ENCODE assay signal across 1 cellular context in the genomic region with DNA sequence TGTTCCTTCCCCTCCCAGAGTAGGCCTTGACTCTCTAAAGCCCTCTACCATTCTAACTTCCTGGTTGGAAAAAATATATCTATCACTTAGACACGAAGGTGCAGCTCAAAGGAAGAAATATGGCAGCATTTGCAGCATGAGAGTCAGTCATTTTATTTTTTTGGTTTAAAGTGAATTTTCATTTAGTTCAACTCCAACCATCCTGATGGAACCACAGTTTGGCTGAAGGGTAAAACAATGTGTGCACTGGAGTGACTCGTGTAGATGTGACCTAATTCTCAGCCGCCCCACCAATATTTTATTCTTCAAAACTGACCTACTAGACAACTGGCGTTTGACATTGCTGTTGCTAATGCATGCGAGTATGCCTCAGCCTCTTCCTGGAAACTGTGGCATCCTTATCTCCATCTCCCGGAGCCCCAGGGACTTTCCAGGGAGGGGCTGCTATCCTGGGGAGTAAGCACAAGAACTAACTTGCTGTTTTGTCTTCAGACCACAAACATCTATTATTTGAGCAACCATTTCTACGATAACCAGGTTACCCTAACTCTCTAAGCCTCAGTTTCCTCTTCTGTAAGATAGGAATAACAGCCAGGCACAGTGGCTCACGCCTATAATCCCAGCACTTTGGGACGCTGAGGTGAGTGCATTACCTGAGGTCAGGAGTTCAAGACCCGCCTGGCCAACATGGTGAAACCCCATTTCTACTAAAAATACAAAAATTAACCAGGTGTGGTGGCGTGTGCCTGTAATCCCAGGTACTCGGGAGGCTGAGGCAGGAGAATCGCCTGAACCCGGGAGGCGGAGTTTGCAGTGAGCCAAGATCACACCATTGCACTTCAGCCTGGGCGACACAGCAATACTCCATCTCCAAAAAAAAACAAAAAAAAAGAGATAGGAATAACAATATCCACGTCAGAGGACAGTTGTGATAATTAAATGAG.
TF ChIP-seq lines count a peak whose summit lies in the region.

No MANE protein-coding gene starts in this region.

TF ChIP-seq in K562, 482 proteins besides CTCF, POLR2A, EP300 and RAD21 (continues in another document):
- TF ChIP-seq TRIM28 (IDR thresholded peaks at IDR 0.05) (0 out of 2 replicates have a peak, but pooled peaks have one; percentile 48), FOXM1 (IDR thresholded peaks at IDR 0.05; ENCODE audit: low read depth) (peak; percentile 60; the same call in 1 of the 2 replicates), FOXM1 (CRISPR knock-in tag; IDR thresholded peaks at IDR 0.05; ENCODE audit: low read depth) (no peak), POLR2B (IDR thresholded peaks at IDR 0.05; ENCODE audit: low read depth, partially characterized antibody) (no peak), ATF1 (CRISPR knock-in tag; IDR thresholded peaks at IDR 0.05) (no peak), ATF1 (tag; IDR thresholded peaks at IDR 0.05) (peak; percentile 39; the same call in 1 of the 2 replicates), MTA2 (IDR thresholded peaks at IDR 0.05; ENCODE audit: low read depth) (peak; percentile 11; the same call in 1 of the 2 replicates), KDM1A (IDR thresholded peaks at IDR 0.05) (peak; percentile 39 to 71; a peak in 3 of 4 replicates), SMARCA4 (IDR thresholded peaks at IDR 0.05) (peak; percentile 82), ETV6 (IDR thresholded peaks at IDR 0.05; ENCODE audit: borderline replicate concordance in 1 of 2, low read depth in 2 of 2, low read length in 1 of 2) (peak; percentile 77; a peak in 2 of 4 replicates), ETV6 (CRISPR knock-in tag; IDR thresholded peaks at IDR 0.05; ENCODE audit: borderline replicate concordance) (no peak), DPF2 (IDR thresholded peaks at IDR 0.05) (peak; percentile 82), SMARCE1 (IDR thresholded peaks at IDR 0.05) (peak; percentile 69), MYC (IDR thresholded peaks at IDR 0.05; ENCODE audit: low read depth, low read length) (peak; percentile 33; the same call in 1 of the 2 replicates), MYC (CRISPR knock-in tag; IDR thresholded peaks at IDR 0.05; ENCODE audit: borderline replicate concordance, low read depth) (no peak), FOXJ2 (tag; IDR thresholded peaks at IDR 0.05) (peak; percentile 77), ZBTB17 (CRISPR knock-in tag; IDR thresholded peaks at IDR 0.05) (0 out of 2 replicates have a peak, but pooled peaks have one; percentile 18), ARID1B (IDR thresholded peaks at IDR 0.05) (peak; percentile 81), MYBL2 (IDR thresholded peaks at IDR 0.05; ENCODE audit: low read depth) (peak; percentile 17; the same call in 1 of the 2 replicates), MYBL2 (CRISPR knock-in tag; IDR thresholded peaks at IDR 0.05; ENCODE audit: borderline replicate concordance) (no peak), TRIM24 (IDR thresholded peaks at IDR 0.05) (0 out of 4 replicates have a peak, but pooled peaks of 1 of the 2 experiments have one; percentile 9), ZNF384 (IDR thresholded peaks at IDR 0.05; ENCODE audit: low read depth, low read length) (no peak), PYGO2 (tag; IDR thresholded peaks at IDR 0.05) (no peak), ZNF239 (CRISPR knock-in tag; IDR thresholded peaks at IDR 0.05) (peak; percentile 49; the same call in 1 of the 2 replicates), CTBP1 (IDR thresholded peaks at IDR 0.05; ENCODE audit: borderline replicate concordance) (peak; percentile 98), ZNF316 (IDR thresholded peaks at IDR 0.05) (0 out of 2 replicates have a peak, but pooled peaks have one; percentile 2), RBM14 (IDR thresholded peaks at IDR 0.05; ENCODE audit: borderline replicate concordance, insufficient read depth, low read depth, low read length) (no peak), GATAD2A (IDR thresholded peaks at IDR 0.05) (peak; percentile 89; the same call in 1 of the 2 replicates), BCOR (IDR thresholded peaks at IDR 0.05) (peak; percentile 77)
- TF ChIP-seq, protein P1, sequence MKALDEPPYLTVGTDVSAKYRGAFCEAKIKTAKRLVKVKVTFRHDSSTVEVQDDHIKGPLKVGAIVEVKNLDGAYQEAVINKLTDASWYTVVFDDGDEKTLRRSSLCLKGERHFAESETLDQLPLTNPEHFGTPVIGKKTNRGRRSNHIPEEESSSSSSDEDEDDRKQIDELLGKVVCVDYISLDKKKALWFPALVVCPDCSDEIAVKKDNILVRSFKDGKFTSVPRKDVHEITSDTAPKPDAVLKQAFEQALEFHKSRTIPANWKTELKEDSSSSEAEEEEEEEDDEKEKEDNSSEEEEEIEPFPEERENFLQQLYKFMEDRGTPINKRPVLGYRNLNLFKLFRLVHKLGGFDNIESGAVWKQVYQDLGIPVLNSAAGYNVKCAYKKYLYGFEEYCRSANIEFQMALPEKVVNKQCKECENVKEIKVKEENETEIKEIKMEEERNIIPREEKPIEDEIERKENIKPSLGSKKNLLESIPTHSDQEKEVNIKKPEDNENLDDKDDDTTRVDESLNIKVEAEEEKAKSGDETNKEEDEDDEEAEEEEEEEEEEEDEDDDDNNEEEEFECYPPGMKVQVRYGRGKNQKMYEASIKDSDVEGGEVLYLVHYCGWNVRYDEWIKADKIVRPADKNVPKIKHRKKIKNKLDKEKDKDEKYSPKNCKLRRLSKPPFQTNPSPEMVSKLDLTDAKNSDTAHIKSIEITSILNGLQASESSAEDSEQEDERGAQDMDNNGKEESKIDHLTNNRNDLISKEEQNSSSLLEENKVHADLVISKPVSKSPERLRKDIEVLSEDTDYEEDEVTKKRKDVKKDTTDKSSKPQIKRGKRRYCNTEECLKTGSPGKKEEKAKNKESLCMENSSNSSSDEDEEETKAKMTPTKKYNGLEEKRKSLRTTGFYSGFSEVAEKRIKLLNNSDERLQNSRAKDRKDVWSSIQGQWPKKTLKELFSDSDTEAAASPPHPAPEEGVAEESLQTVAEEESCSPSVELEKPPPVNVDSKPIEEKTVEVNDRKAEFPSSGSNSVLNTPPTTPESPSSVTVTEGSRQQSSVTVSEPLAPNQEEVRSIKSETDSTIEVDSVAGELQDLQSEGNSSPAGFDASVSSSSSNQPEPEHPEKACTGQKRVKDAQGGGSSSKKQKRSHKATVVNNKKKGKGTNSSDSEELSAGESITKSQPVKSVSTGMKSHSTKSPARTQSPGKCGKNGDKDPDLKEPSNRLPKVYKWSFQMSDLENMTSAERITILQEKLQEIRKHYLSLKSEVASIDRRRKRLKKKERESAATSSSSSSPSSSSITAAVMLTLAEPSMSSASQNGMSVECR (CRISPR knock-in tag; IDR thresholded peaks at IDR 0.05), result no peak
- TF ChIP-seq, protein P2, sequence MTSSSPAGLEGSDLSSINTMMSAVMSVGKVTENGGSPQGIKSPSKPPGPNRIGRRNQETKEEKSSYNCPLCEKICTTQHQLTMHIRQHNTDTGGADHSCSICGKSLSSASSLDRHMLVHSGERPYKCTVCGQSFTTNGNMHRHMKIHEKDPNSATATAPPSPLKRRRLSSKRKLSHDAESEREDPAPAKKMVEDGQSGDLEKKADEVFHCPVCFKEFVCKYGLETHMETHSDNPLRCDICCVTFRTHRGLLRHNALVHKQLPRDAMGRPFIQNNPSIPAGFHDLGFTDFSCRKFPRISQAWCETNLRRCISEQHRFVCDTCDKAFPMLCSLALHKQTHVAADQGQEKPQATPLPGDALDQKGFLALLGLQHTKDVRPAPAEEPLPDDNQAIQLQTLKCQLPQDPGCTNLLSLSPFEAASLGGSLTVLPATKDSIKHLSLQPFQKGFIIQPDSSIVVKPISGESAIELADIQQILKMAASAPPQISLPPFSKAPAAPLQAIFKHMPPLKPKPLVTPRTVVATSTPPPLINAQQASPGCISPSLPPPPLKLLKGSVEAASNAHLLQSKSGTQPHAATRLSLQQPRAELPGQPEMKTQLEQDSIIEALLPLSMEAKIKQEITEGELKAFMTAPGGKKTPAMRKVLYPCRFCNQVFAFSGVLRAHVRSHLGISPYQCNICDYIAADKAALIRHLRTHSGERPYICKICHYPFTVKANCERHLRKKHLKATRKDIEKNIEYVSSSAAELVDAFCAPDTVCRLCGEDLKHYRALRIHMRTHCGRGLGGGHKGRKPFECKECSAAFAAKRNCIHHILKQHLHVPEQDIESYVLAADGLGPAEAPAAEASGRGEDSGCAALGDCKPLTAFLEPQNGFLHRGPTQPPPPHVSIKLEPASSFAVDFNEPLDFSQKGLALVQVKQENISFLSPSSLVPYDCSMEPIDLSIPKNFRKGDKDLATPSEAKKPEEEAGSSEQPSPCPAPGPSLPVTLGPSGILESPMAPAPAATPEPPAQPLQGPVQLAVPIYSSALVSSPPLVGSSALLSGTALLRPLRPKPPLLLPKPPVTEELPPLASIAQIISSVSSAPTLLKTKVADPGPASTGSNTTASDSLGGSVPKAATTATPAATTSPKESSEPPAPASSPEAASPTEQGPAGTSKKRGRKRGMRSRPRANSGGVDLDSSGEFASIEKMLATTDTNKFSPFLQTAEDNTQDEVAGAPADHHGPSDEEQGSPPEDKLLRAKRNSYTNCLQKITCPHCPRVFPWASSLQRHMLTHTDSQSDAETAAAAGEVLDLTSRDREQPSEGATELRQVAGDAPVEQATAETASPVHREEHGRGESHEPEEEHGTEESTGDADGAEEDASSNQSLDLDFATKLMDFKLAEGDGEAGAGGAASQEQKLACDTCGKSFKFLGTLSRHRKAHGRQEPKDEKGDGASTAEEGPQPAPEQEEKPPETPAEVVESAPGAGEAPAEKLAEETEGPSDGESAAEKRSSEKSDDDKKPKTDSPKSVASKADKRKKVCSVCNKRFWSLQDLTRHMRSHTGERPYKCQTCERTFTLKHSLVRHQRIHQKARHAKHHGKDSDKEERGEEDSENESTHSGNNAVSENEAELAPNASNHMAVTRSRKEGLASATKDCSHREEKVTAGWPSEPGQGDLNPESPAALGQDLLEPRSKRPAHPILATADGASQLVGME (CRISPR knock-in tag; IDR thresholded peaks at IDR 0.05), result peak; percentile 74; the same call in 1 of the 2 replicates
- TF ChIP-seq, protein P3, sequence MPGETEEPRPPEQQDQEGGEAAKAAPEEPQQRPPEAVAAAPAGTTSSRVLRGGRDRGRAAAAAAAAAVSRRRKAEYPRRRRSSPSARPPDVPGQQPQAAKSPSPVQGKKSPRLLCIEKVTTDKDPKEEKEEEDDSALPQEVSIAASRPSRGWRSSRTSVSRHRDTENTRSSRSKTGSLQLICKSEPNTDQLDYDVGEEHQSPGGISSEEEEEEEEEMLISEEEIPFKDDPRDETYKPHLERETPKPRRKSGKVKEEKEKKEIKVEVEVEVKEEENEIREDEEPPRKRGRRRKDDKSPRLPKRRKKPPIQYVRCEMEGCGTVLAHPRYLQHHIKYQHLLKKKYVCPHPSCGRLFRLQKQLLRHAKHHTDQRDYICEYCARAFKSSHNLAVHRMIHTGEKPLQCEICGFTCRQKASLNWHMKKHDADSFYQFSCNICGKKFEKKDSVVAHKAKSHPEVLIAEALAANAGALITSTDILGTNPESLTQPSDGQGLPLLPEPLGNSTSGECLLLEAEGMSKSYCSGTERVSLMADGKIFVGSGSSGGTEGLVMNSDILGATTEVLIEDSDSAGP (CRISPR knock-in tag; IDR thresholded peaks at IDR 0.05), result no peak
- TF ChIP-seq, protein P4, sequence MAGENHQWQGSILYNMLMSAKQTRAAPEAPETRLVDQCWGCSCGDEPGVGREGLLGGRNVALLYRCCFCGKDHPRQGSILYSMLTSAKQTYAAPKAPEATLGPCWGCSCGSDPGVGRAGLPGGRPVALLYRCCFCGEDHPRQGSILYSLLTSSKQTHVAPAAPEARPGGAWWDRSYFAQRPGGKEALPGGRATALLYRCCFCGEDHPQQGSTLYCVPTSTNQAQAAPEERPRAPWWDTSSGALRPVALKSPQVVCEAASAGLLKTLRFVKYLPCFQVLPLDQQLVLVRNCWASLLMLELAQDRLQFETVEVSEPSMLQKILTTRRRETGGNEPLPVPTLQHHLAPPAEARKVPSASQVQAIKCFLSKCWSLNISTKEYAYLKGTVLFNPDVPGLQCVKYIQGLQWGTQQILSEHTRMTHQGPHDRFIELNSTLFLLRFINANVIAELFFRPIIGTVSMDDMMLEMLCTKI (IDR thresholded peaks at IDR 0.05; ENCODE audit: partially characterized antibody), result no peak
- TF ChIP-seq, protein P5, sequence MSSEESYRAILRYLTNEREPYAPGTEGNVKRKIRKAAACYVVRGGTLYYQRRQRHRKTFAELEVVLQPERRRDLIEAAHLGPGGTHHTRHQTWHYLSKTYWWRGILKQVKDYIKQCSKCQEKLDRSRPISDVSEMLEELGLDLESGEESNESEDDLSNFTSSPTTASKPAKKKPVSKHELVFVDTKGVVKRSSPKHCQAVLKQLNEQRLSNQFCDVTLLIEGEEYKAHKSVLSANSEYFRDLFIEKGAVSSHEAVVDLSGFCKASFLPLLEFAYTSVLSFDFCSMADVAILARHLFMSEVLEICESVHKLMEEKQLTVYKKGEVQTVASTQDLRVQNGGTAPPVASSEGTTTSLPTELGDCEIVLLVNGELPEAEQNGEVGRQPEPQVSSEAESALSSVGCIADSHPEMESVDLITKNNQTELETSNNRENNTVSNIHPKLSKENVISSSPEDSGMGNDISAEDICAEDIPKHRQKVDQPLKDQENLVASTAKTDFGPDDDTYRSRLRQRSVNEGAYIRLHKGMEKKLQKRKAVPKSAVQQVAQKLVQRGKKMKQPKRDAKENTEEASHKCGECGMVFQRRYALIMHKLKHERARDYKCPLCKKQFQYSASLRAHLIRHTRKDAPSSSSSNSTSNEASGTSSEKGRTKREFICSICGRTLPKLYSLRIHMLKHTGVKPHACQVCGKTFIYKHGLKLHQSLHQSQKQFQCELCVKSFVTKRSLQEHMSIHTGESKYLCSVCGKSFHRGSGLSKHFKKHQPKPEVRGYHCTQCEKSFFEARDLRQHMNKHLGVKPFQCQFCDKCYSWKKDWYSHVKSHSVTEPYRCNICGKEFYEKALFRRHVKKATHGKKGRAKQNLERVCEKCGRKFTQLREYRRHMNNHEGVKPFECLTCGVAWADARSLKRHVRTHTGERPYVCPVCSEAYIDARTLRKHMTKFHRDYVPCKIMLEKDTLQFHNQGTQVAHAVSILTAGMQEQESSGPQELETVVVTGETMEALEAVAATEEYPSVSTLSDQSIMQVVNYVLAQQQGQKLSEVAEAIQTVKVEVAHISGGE (CRISPR knock-in tag; IDR thresholded peaks at IDR 0.05), result no peak
